In the genomic region with DNA sequence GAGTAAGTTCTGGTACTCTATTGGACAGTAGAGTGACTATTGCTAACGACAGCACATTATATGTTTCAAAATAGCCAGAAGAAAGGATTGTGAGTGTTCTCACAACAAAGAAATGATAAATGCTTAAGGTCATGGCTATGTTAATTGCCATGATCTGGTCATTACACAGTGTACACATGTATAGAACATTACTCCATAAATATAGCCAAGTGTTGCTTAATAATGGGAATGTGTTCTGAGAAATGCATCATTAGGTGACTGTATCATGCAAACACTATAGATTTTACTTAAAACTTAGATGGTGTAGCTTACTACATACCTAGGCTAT, we compare ENCODE assay signal across 1 cellular context.
A peak's percentile ranks its signal among the peaks of the same experiment; 100 is the strongest.
TF ChIP-seq lines count a peak whose summit lies in the region.

No MANE protein-coding gene starts in this region.

TF ChIP-seq in HepG2, 621 proteins besides CTCF, POLR2A, EP300 and RAD21:
- TF ChIP-seq POLR2AphosphoS5 (IDR thresholded peaks at IDR 0.05; ENCODE audit: low read depth, low read length), result no peak
- 0 out of 2 replicates have a peak, but pooled peaks have one; percentile 8 for TF ChIP-seq CEBPB (IDR thresholded peaks at IDR 0.05; ENCODE audit: borderline replicate concordance, low read depth, low read length)
